9 cellular contexts compared by ENCODE assay signal in genomic region chr10:15245530-15245929, GRCh38.
A peak's percentile ranks its signal among the peaks of the same experiment; 100 is the strongest.
DNase-seq lines count a peak whose midpoint lies in the region; ATAC-seq and TF ChIP-seq lines count a peak whose summit lies in the region.
"Had no signal": no experiment of that assay in that cellular context is flagged by ENCODE, and none has a peak within 500 bp of the region (broad histone marks: within the 10 kb centered on the region; RNA-seq: fewer than 3 reads in every experiment).

No MANE protein-coding gene starts in this region.

- H3K4me3 Mint-ChIP-seq in activated CD8-positive, alpha-beta T cell treated with anti-CD3 and anti-CD28 coated beads for 36 hours = no peak overlapping the region

- H3K4me3 ChIP-seq in DOHH2 (ENCODE audit: low read length) (no peak overlapping the region), lower lobe of right lung (no peak overlapping the region)

- no peak overlapping the region for H3K27ac Mint-ChIP-seq in activated CD8-positive, alpha-beta T cell treated with anti-CD3 and anti-CD28 coated beads for 36 hours

- intact Hi-C loops in activated CD8-positive, alpha-beta T cell treated with anti-CD3 and anti-CD28 coated beads for 36 hours (cut with micrococcal nuclease) = no loop called here
- intact Hi-C loops in lower lobe of right lung (cut with DNase I) = no loop called here

- no peaks in the 10 kb centered on the region for H3F3A ChIP-seq in DOHH2 (ENCODE audit: control insufficient read depth, insufficient read depth)

- H3K9me3 ChIP-seq in DOHH2 (ENCODE audit: control insufficient read depth, insufficient read depth, low read length) (no peaks in the 10 kb centered on the region), lower lobe of right lung (no peaks in the 10 kb centered on the region)

- no peaks in the 10 kb centered on the region for H3K27me3 Mint-ChIP-seq in activated CD8-positive, alpha-beta T cell treated with anti-CD3 and anti-CD28 coated beads for 36 hours

- H4K20me1 ChIP-seq in DOHH2 (ENCODE audit: control insufficient read depth, insufficient read depth, low read depth, low read length) = no peaks in the 10 kb centered on the region

- no peaks in the 10 kb centered on the region for H3K9me2 ChIP-seq in DOHH2 (replicated peaks; ENCODE audit: control insufficient read depth, low read length)

- peaks cover 8% of the 10 kb centered on the region for H3K4me1 Mint-ChIP-seq in activated CD8-positive, alpha-beta T cell treated with anti-CD3 and anti-CD28 coated beads for 36 hours (ENCODE audit: low read depth)

- H3K27ac ChIP-seq in DOHH2 (ENCODE audit: low read depth, low read length) = no peak overlapping the region
- no peak overlapping the region for H3K27ac ChIP-seq in lower lobe of right lung

- CTCF ChIA-PET in activated CD8-positive, alpha-beta T cell treated with anti-CD3 and anti-CD28 coated beads for 36 hours (lab: Charles Lee) = no interaction called here

- H3K27me3 ChIP-seq in DOHH2 (ENCODE audit: control insufficient read depth, low read length) (no peaks in the 10 kb centered on the region), lower lobe of right lung (ENCODE audit: low read depth) (no peaks in the 10 kb centered on the region)

- ATAC-seq in HG03520 (IDR thresholded peaks at IDR 0.05; ENCODE audit: unreplicated experiment) (peak; percentile 48), lower lobe of right lung (peak in 1 of 2 donors; percentile 42), GM18502 (IDR thresholded peaks at IDR 0.05; ENCODE audit: poor library complexity, unreplicated experiment) (no peak), HG03045 (IDR thresholded peaks at IDR 0.05; ENCODE audit: unreplicated experiment) (no peak), HG02678 (IDR thresholded peaks at IDR 0.05; ENCODE audit: unreplicated experiment) (no peak)
- peak; percentile 81 for ATAC-seq in activated CD8-positive, alpha-beta T cell treated with anti-CD3 and anti-CD28 coated beads for 36 hours

- peak; percentile 56 for DNase-seq in activated CD8-positive, alpha-beta T cell treated with anti-CD3 and anti-CD28 coated beads for 36 hours
- DNase-seq in lower lobe of right lung (no peak), HPDE6-E6E7 (ENCODE audit: extremely low spot score) (no peak)
- DNase-seq: T1000 had no signal

- peaks cover 3% of the 10 kb centered on the region for H3K36me3 Mint-ChIP-seq in activated CD8-positive, alpha-beta T cell treated with anti-CD3 and anti-CD28 coated beads for 36 hours (ENCODE audit: low read depth)

- TF ChIP-seq CTCF in DOHH2 (IDR thresholded peaks at IDR 0.05; ENCODE audit: low read depth, low read length, poor library complexity, severe bottlenecking) (peak; percentile 67), lower lobe of right lung (IDR thresholded peaks at IDR 0.05) (peak; percentile 23)
- TF ChIP-seq CTCF in activated CD8-positive, alpha-beta T cell treated with anti-CD3 and anti-CD28 coated beads for 36 hours (IDR thresholded peaks at IDR 0.05) = peak; percentile 35

- H3K9me3 Mint-ChIP-seq in activated CD8-positive, alpha-beta T cell treated with anti-CD3 and anti-CD28 coated beads for 36 hours = no peaks in the 10 kb centered on the region

- H3K79me2 ChIP-seq in DOHH2 (ENCODE audit: control insufficient read depth, low read length) = no peaks in the 10 kb centered on the region

- POLR2A ChIA-PET in activated CD8-positive, alpha-beta T cell treated with anti-CD3 and anti-CD28 coated beads for 36 hours (lab: Charles Lee) = no interaction called here

- H3K4me2 ChIP-seq in DOHH2 (ENCODE audit: low read length) = no peak overlapping the region

- H3K4me1 ChIP-seq in DOHH2 (ENCODE audit: control insufficient read depth, low read length) = no peaks in the 10 kb centered on the region
- H3K4me1 ChIP-seq in lower lobe of right lung = no peaks in the 10 kb centered on the region

- H3K36me3 ChIP-seq in DOHH2 (ENCODE audit: control insufficient read depth, low read length) = no peaks in the 10 kb centered on the region
- H3K36me3 ChIP-seq in lower lobe of right lung = no peaks in the 10 kb centered on the region

Comparison
In these comparisons a context has a peak if more than half of its experiments do, and no peak if none do; other contexts are left out.
1. ATAC-seq: peak in HG03520 (single experiment) and activated CD8-positive, alpha-beta T cell treated with anti-CD3 and anti-CD28 coated beads for 36 hours (single experiment); none in GM18502 (single experiment), HG03045 (single experiment) and HG02678 (single experiment).
2. Peak in every context shown above with its lines, with median percentiles within 50 percentile points of each other: CTCF ChIP-seq.